In genomic region chr1:208668991-208669390, GRCh38 we compare ENCODE assay signal across 19 cellular contexts.
A peak's percentile ranks its signal among the peaks of the same experiment; 100 is the strongest.
DNase-seq lines count a peak whose midpoint lies in the region; ATAC-seq and TF ChIP-seq lines count a peak whose summit lies in the region.
"Had no signal": no experiment of that assay in that cellular context is flagged by ENCODE, and none has a peak within 500 bp of the region (broad histone marks: within the 10 kb centered on the region; RNA-seq: fewer than 3 reads in every experiment).

No MANE protein-coding gene starts in this region.

- H4K20me1 ChIP-seq in neural progenitor cell (ENCODE audit: low read depth): no peaks in the 10 kb centered on the region
- no peaks in the 10 kb centered on the region for H4K20me1 ChIP-seq in OCI-LY7 (ENCODE audit: insufficient read depth, low read length)

- TF ChIP-seq CTCF in endothelial cell (IDR thresholded peaks at IDR 0.05; ENCODE audit: unreplicated experiment) (no peak), neural progenitor cell (IDR thresholded peaks at IDR 0.05) (no peak), uterus (IDR thresholded peaks at IDR 0.05) (no peak), OCI-LY7 (conservative IDR thresholded peaks at IDR 0.05; ENCODE audit: low read length) (no peak)

- no peak for TF ChIP-seq POLR2A in uterus (IDR thresholded peaks at IDR 0.05)

- H2AFZ ChIP-seq in neural progenitor cell (replicated peaks) (no peak overlapping the region), OCI-LY7 (ENCODE audit: low read length) (no peak overlapping the region)

- H3K27me3 Mint-ChIP-seq in endothelial cell (ENCODE audit: unreplicated experiment) (peaks cover 2% of the 10 kb centered on the region), neural progenitor cell (ENCODE audit: insufficient read depth, low read depth) (peaks cover 3% of the 10 kb centered on the region), T-cell (peaks cover 2 to 6% of the 10 kb centered on the region in 2 donors)
- H3K27me3 Mint-ChIP-seq: activated CD4-positive, alpha-beta memory T cell treated with anti-CD3 and anti-CD28 coated beads for 36 hours had no signal

- H3K9me3 ChIP-seq in SJCRH30 (replicated peaks) (no peaks in the 10 kb centered on the region), neural progenitor cell (ENCODE audit: low read depth) (no peaks in the 10 kb centered on the region), uterus (no peaks in the 10 kb centered on the region), OCI-LY7 (ENCODE audit: low read length) (no peaks in the 10 kb centered on the region)
- H3K9me3 ChIP-seq: ovary had no signal

- CTCF ChIA-PET in OCI-LY7 (lab: Charles Lee; ENCODE audit: unreplicated experiment): no interaction called here
- CTCF ChIA-PET in T-cell (lab: Charles Lee): no interaction called here

- H3K27ac Mint-ChIP-seq in endothelial cell (ENCODE audit: unreplicated experiment) (no peak overlapping the region), neural progenitor cell (no peak overlapping the region), T-cell (no peak overlapping the region)
- H3K27ac Mint-ChIP-seq: activated CD4-positive, alpha-beta memory T cell treated with anti-CD3 and anti-CD28 coated beads for 36 hours; activated T-cell treated with anti-CD3 and anti-CD28 coated beads, Interleukin-2, amount 50 U/mL, for 72 hours; effector memory CD8-positive, alpha-beta T cell had no signal

- H3K27ac ChIP-seq in SJCRH30 (no peak overlapping the region), neural progenitor cell (no peak overlapping the region), uterus (no peak overlapping the region), OCI-LY7 (ENCODE audit: low read depth, low read length, poor library complexity, severe bottlenecking) (no peak overlapping the region)
- H3K27ac ChIP-seq: ovary had no signal

- POLR2A ChIA-PET in OCI-LY7 (lab: Charles Lee) (no interaction called here), T-cell (lab: Charles Lee) (no interaction called here)

- H3K36me3 Mint-ChIP-seq in endothelial cell (ENCODE audit: low read depth, unreplicated experiment): no peaks in the 10 kb centered on the region
- H3K36me3 Mint-ChIP-seq in neural progenitor cell: no peaks in the 10 kb centered on the region
- no peaks in the 10 kb centered on the region for H3K36me3 Mint-ChIP-seq in T-cell
- H3K36me3 Mint-ChIP-seq: activated CD4-positive, alpha-beta memory T cell treated with anti-CD3 and anti-CD28 coated beads for 36 hours had no signal

- no peaks in the 10 kb centered on the region for H3K4me1 Mint-ChIP-seq in endothelial cell (ENCODE audit: unreplicated experiment)
- H3K4me1 Mint-ChIP-seq in neural progenitor cell: no peaks in the 10 kb centered on the region
- no peaks in the 10 kb centered on the region for H3K4me1 Mint-ChIP-seq in T-cell

- no peaks in the 10 kb centered on the region for H3K9me3 Mint-ChIP-seq in endothelial cell (ENCODE audit: unreplicated experiment)
- no peaks in the 10 kb centered on the region for H3K9me3 Mint-ChIP-seq in neural progenitor cell
- H3K9me3 Mint-ChIP-seq in T-cell: peaks cover 0 to 4% (median 0%) of the 10 kb centered on the region in 3 donors
- H3K9me3 Mint-ChIP-seq: activated CD4-positive, alpha-beta memory T cell treated with anti-CD3 and anti-CD28 coated beads for 36 hours; activated T-cell treated with anti-CD3 and anti-CD28 coated beads, Interleukin-2, amount 50 U/mL, for 72 hours; effector memory CD8-positive, alpha-beta T cell had no signal

- H3K4me3 ChIP-seq in H7 (ENCODE audit: insufficient read depth, low read depth, low read length) (no peak overlapping the region), SJCRH30 (no peak overlapping the region), neural progenitor cell (no peak overlapping the region), uterus (no peak overlapping the region), OCI-LY7 (ENCODE audit: low read depth, low read length, poor library complexity, severe bottlenecking) (no peak overlapping the region)
- H3K4me3 ChIP-seq: ovary had no signal

- H3K4me1 ChIP-seq in SJCRH30 (no peaks in the 10 kb centered on the region; the same call in 1 of the 2 replicates), neural progenitor cell (no peaks in the 10 kb centered on the region), uterus (no peaks in the 10 kb centered on the region), OCI-LY7 (ENCODE audit: insufficient read depth, low read length, poor library complexity, severe bottlenecking) (no peaks in the 10 kb centered on the region)

- ATAC-seq in T-cell (replicated peaks in 1 of 4): no peak
- ATAC-seq: activated T-cell treated with anti-CD3 and anti-CD28 coated beads, Interleukin-2, amount 50 U/mL, for 72 hours; effector memory CD8-positive, alpha-beta T cell; left colon had no signal

- H3K4me2 ChIP-seq in neural progenitor cell (no peak overlapping the region), OCI-LY7 (ENCODE audit: low read length) (no peak overlapping the region)

- intact Hi-C loops in uterus (cut with DNase I; ENCODE audit: low total_unique reads): no loop called here
- intact Hi-C loops in OCI-LY7 (cut with micrococcal nuclease; ENCODE audit: unreplicated experiment): no loop called here

- no peaks in the 10 kb centered on the region for H3K9me2 ChIP-seq in OCI-LY7 (ENCODE audit: insufficient read depth, low read length)

- H3K36me3 ChIP-seq in H7 (replicated peaks; ENCODE audit: control insufficient read depth, insufficient read depth, low read length) (no peaks in the 10 kb centered on the region), SJCRH30 (no peaks in the 10 kb centered on the region), neural progenitor cell (no peaks in the 10 kb centered on the region), uterus (no peaks in the 10 kb centered on the region), OCI-LY7 (ENCODE audit: insufficient read depth, low read length) (no peaks in the 10 kb centered on the region)
- H3K36me3 ChIP-seq: ovary had no signal

- H3F3A ChIP-seq in neural progenitor cell (ENCODE audit: low read depth): no peaks in the 10 kb centered on the region

- no TSS peak for BruUV-seq in OCI-LY7 (replicated peaks; lab: Mats Ljungman, UMichigan)

- H3K79me2 ChIP-seq in neural progenitor cell (ENCODE audit: low read depth) (no peaks in the 10 kb centered on the region), OCI-LY7 (ENCODE audit: insufficient read depth, low read depth, low read length) (no peaks in the 10 kb centered on the region)

- H3K27me3 ChIP-seq in H7 (ENCODE audit: control insufficient read depth, insufficient read depth, low read length) (no peaks in the 10 kb centered on the region; the same call in 1 of the 2 replicates), SJCRH30 (no peaks in the 10 kb centered on the region), neural progenitor cell (no peaks in the 10 kb centered on the region), uterus (no peaks in the 10 kb centered on the region)
- H3K27me3 ChIP-seq: ovary had no signal

- no peak overlapping the region for H3K9ac ChIP-seq in neural progenitor cell

- H3K4me3 Mint-ChIP-seq in endothelial cell (ENCODE audit: unreplicated experiment): no peak overlapping the region
- H3K4me3 Mint-ChIP-seq in neural progenitor cell: no peak overlapping the region
- no peak overlapping the region for H3K4me3 Mint-ChIP-seq in T-cell
- H3K4me3 Mint-ChIP-seq: activated CD4-positive, alpha-beta memory T cell treated with anti-CD3 and anti-CD28 coated beads for 36 hours; activated T-cell treated with anti-CD3 and anti-CD28 coated beads, Interleukin-2, amount 50 U/mL, for 72 hours; effector memory CD8-positive, alpha-beta T cell had no signal

- DNase-seq in H7 (peak; percentile 19), SJCRH30 (peak; percentile 22 to 58), endothelial cell (ENCODE audit: low spot score) (peak; percentile 23), neural progenitor cell (ENCODE audit: low spot score) (peak; percentile 44), uterus (no peak), OCI-LY7 (ENCODE audit: low spot score) (no peak), T-cell (no peak)
- DNase-seq in activated CD8-positive, alpha-beta memory T cell treated with anti-CD3 and anti-CD28 coated beads, Interleukin-2, amount 50 U/mL, for 4 hours: no peak
- DNase-seq: activated CD4-positive, alpha-beta memory T cell treated with anti-CD3 and anti-CD28 coated beads for 36 hours; activated T-cell treated with anti-CD3 and anti-CD28 coated beads, Interleukin-2, amount 50 U/mL, for 72 hours; effector memory CD8-positive, alpha-beta T cell; hypothalamus; KG1; left colon; NCI-H1105 treated with DMSO at 0.1 percent for 48 hours; NCI-H2171; NCI-H82; ovary; stimulated activated CD4-positive, alpha-beta T cell treated with anti-CD3 and anti-CD28 coated beads, Interleukin-4, amount 100 ng/mL, for 24 hours had no signal

Comparison
In these comparisons a context has a peak if more than half of its experiments do, and no peak if none do; other contexts are left out.
1. DNase-seq: peak in H7 (single experiment), SJCRH30 (2 of 2), endothelial cell (single experiment) and neural progenitor cell (single experiment); none in uterus (0 of 2), OCI-LY7 (single experiment), activated CD8-positive, alpha-beta memory T cell treated with anti-CD3 and anti-CD28 coated beads, Interleukin-2, amount 50 U/mL, for 4 hours (single experiment) and T-cell (0 of 34).